ENCODE assay signal across 22 cellular contexts in the genomic region with DNA sequence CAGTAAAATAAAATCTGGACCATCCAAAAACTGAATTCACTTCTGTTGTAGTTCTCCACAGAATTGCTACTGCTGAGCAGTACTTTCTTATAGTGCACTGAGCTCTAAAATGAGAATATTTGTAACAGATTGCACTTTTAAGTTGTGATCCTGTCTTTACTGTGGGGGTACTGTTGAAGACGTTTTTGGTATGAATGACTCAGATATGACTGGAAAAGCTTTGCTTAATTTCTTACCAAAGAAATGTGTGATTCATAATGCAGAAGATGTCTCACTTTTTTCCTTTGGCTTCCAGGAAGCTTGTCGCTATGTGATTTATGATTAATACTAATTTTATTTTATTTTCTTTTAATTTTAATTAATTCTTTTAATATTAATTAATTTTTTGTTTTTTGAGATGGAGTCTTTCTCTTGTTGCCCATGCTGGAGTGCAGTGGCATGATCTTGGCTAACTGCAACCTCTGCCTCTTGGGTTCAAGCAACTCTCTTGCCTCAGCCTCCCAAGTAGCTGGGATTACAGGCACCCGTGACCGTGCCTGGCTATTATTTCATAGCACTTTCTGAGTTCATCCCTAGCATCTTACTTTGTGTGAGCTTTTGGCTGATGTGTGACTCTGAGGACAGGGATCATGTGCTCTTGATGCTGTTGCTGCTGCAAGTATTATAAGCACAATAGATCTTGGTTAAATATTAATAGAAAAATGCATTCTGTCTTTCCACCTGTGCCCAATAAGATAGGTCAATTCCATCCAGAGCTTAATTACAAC.
DNase-seq lines count a peak whose midpoint lies in the region; ATAC-seq and TF ChIP-seq lines count a peak whose summit lies in the region.
"Had no signal": no experiment of that assay in that cellular context is flagged by ENCODE, and none has a peak within 500 bp of the region (broad histone marks: within the 10 kb centered on the region; RNA-seq: fewer than 3 reads in every experiment).

No MANE protein-coding gene starts in this region.

- TF ChIP-seq CTCF in RWPE1 (conservative IDR thresholded peaks at IDR 0.05; ENCODE audit: low read depth) = no peak
- no peak for TF ChIP-seq CTCF in suprapubic skin (IDR thresholded peaks at IDR 0.05)

- WGBS in suprapubic skin = no CpG with 5 or more reads among the region's 4 CpGs

- H3K4me1 ChIP-seq in suprapubic skin = peaks cover 4% of the 10 kb centered on the region
- H3K4me1 ChIP-seq: psoas muscle, spleen had no signal

- no peaks in the 10 kb centered on the region for H3K27me3 ChIP-seq in suprapubic skin
- H3K27me3 ChIP-seq: dorsolateral prefrontal cortex, spleen had no signal

- no peaks in the 10 kb centered on the region for H3K9me3 ChIP-seq in suprapubic skin
- H3K9me3 ChIP-seq: psoas muscle, spleen had no signal

- TF ChIP-seq EP300 in suprapubic skin (IDR thresholded peaks at IDR 0.05) = no peak

- no peak for TF ChIP-seq POLR2A in suprapubic skin (IDR thresholded peaks at IDR 0.05)

- H3K4me3 ChIP-seq in suprapubic skin = no peak overlapping the region
- H3K4me3 ChIP-seq: dorsolateral prefrontal cortex, psoas muscle, spleen had no signal

- no peaks in the 10 kb centered on the region for H3K36me3 ChIP-seq in suprapubic skin
- H3K36me3 ChIP-seq: spleen had no signal

- H3K27ac ChIP-seq in RWPE1 (peak overlapping the region; percentile 83), suprapubic skin (peak overlapping the region; percentile 69)
- H3K27ac ChIP-seq: dorsolateral prefrontal cortex, psoas muscle, spleen had no signal

- H3K27ac Mint-ChIP-seq in activated naive CD4-positive, alpha-beta T cell treated with anti-CD3 and anti-CD28 coated beads, Interleukin-2, amount 50 U/mL, for 72 hours = peak overlapping the region; percentile 80 to 88
- H3K27ac Mint-ChIP-seq: CD8-positive, alpha-beta memory T cell had no signal

- CTCF ChIA-PET in RWPE1 (lab: Yijun Ruan, JAX) = no interaction called here

- DNase-seq in activated naive CD4-positive, alpha-beta T cell treated with anti-CD3 and anti-CD28 coated beads, Interleukin-2, amount 50 U/mL, for 72 hours (ENCODE audit: low spot score in 2 of 2) = no peak
- DNase-seq in activated naive CD4-positive, alpha-beta T cell treated with anti-CD3 and anti-CD28 coated beads, Interleukin-2, amount 50 U/mL, for 16 hours = no peak
- DNase-seq in RWPE1 (ENCODE audit: low spot score) = no peak
- peak; percentile 86 for DNase-seq in fibroblast of peridontal ligament (ENCODE audit: extremely low read depth)
- no peak for DNase-seq in suprapubic skin (ENCODE audit: low spot score in 2 of 2)
- DNase-seq in HT-29 (ENCODE audit: low spot score) = no peak
- DNase-seq in SW 1271 (lab: John Stamatoyannopoulos, UW) = no peak
- no peak for DNase-seq in Kasumi-1 (lab: John Stamatoyannopoulos, UW)
- DNase-seq: activated CD4-positive, alpha-beta T cell treated with anti-CD3 and anti-CD28 coated beads, Interleukin-2, amount 50 U/mL, for 4 hours; activated T-cell treated with anti-CD3 and anti-CD28 coated beads, Interleukin-2, amount 50 U/mL, for 4 hours; CD8-positive, alpha-beta memory T cell; DND-41; dorsolateral prefrontal cortex; midbrain; NCI-H1417; NCI-H526; psoas muscle; SHP77 treated with DMSO at 0.1 percent for 48 hours; spleen; stimulated activated CD8-positive, alpha-beta memory T cell treated with anti-CD3 and anti-CD28 coated beads, Interleukin-4, amount 100 ng/mL, for 48 hours; T-helper 1 cell had no signal

- no peaks in the 10 kb centered on the region for H3K36me3 Mint-ChIP-seq in activated naive CD4-positive, alpha-beta T cell treated with anti-CD3 and anti-CD28 coated beads, Interleukin-2, amount 50 U/mL, for 72 hours
- H3K36me3 Mint-ChIP-seq: CD8-positive, alpha-beta memory T cell had no signal

- peak; percentile 49 to 67 for ATAC-seq in activated naive CD4-positive, alpha-beta T cell treated with anti-CD3 and anti-CD28 coated beads, Interleukin-2, amount 50 U/mL, for 72 hours
- ATAC-seq: psoas muscle had no signal

- peaks cover 0 to 5% of the 10 kb centered on the region in 2 donors for H3K9me3 Mint-ChIP-seq in activated naive CD4-positive, alpha-beta T cell treated with anti-CD3 and anti-CD28 coated beads, Interleukin-2, amount 50 U/mL, for 72 hours
- H3K9me3 Mint-ChIP-seq: activated T-cell treated with anti-CD3 and anti-CD28 coated beads, Interleukin-2, amount 50 U/mL, for 4 hours; CD8-positive, alpha-beta memory T cell; neural crest cell had no signal

- POLR2A ChIA-PET in RWPE1 (lab: Yijun Ruan, JAX; ENCODE audit: low non-redundant PET) = no interaction called here
